Comparison of ENCODE assay signal across 16 cellular contexts in genomic region chr7:117312593-117312992, GRCh38. TPM values are rescaled to one million over a fixed set of nuclear protein-coding genes. Genes with fewer than 3 reads are reported as not detected.
DNase-seq lines count a peak whose midpoint lies in the region; ATAC-seq, FAIRE-seq and TF ChIP-seq lines count a peak whose summit lies in the region.
"Had no signal": no experiment of that assay in that cellular context is flagged by ENCODE, and none has a peak within 500 bp of the region (broad histone marks: within the 10 kb centered on the region; RNA-seq: fewer than 3 reads in every experiment).

No MANE protein-coding gene starts in this region.

- H4K20me1 ChIP-seq in OCI-LY1 (ENCODE audit: insufficient read depth, low read length) (no peaks in the 10 kb centered on the region), Karpas-422 (ENCODE audit: insufficient read depth, low read depth, low read length) (no peaks in the 10 kb centered on the region)

- H3K27me3 Mint-ChIP-seq in nephron (ENCODE audit: low read depth), result peaks cover 24% of the 10 kb centered on the region

- no peaks in the 10 kb centered on the region for H3K36me3 Mint-ChIP-seq in nephron (ENCODE audit: low read depth)
- H3K36me3 Mint-ChIP-seq: CD14-positive monocyte had no signal

- H3K27ac Mint-ChIP-seq in nephron, result no peak overlapping the region
- H3K27ac Mint-ChIP-seq: CD14-positive monocyte had no signal

- no peaks in the 10 kb centered on the region for H3K4me1 Mint-ChIP-seq in nephron
- H3K4me1 Mint-ChIP-seq: CD14-positive monocyte had no signal

- H3K79me2 ChIP-seq in OCI-LY1 (ENCODE audit: insufficient read depth, low read length), result no peaks in the 10 kb centered on the region
- no peaks in the 10 kb centered on the region for H3K79me2 ChIP-seq in Karpas-422 (ENCODE audit: low read length)

- no peak for ATAC-seq in HG03457 (IDR thresholded peaks at IDR 0.05; ENCODE audit: unreplicated experiment)
- ATAC-seq: heart right ventricle had no signal

- H3K27me3 ChIP-seq in OCI-LY1 (ENCODE audit: insufficient read depth, low read length), result no peaks in the 10 kb centered on the region
- peaks cover 3% of the 10 kb centered on the region for H3K27me3 ChIP-seq in bronchial epithelial cell (ENCODE audit: control insufficient read depth, insufficient read depth, low read length)
- no peaks in the 10 kb centered on the region for H3K27me3 ChIP-seq in Karpas-422 (ENCODE audit: low read length)
- H3K27me3 ChIP-seq in vagina, result no peaks in the 10 kb centered on the region
- H3K27me3 ChIP-seq: SJSA1, thyroid gland had no signal

- no peaks in the 10 kb centered on the region for H3K36me3 ChIP-seq in OCI-LY1 (ENCODE audit: insufficient read depth, low read length)
- H3K36me3 ChIP-seq in bronchial epithelial cell (ENCODE audit: control insufficient read depth, insufficient read depth, low read length), result no peaks in the 10 kb centered on the region
- no peaks in the 10 kb centered on the region for H3K36me3 ChIP-seq in Karpas-422 (ENCODE audit: insufficient read depth, low read length)
- no peaks in the 10 kb centered on the region for H3K36me3 ChIP-seq in vagina
- H3K36me3 ChIP-seq: heart right ventricle, SJSA1, thyroid gland had no signal

- H3K9me2 ChIP-seq in OCI-LY1 (ENCODE audit: low read depth, low read length) (no peaks in the 10 kb centered on the region), Karpas-422 (replicated peaks; ENCODE audit: insufficient read depth, low read length) (no peaks in the 10 kb centered on the region)

- no peak overlapping the region for H3K4me3 ChIP-seq in OCI-LY1 (ENCODE audit: low read depth, low read length, poor library complexity, severe bottlenecking)
- no peak overlapping the region for H3K4me3 ChIP-seq in bronchial epithelial cell (ENCODE audit: low read depth, low read length)
- no peak overlapping the region for H3K4me3 ChIP-seq in Karpas-422 (ENCODE audit: low read length)
- H3K4me3 ChIP-seq in vagina, result no peak overlapping the region
- H3K4me3 ChIP-seq: heart right ventricle, SJSA1, thyroid gland had no signal

- H3K9ac ChIP-seq in OCI-LY1 (ENCODE audit: low read length), result no peak overlapping the region
- H3K9ac ChIP-seq in Karpas-422 (ENCODE audit: low read length), result no peak overlapping the region

- H3K4me1 ChIP-seq in OCI-LY1 (ENCODE audit: insufficient read depth, low read length, severe bottlenecking), result no peaks in the 10 kb centered on the region
- H3K4me1 ChIP-seq in Karpas-422 (ENCODE audit: low read length), result no peaks in the 10 kb centered on the region
- no peaks in the 10 kb centered on the region for H3K4me1 ChIP-seq in vagina
- H3K4me1 ChIP-seq: heart right ventricle, SJSA1, thyroid gland had no signal

- TF ChIP-seq POLR2A in vagina (IDR thresholded peaks at IDR 0.05), result no peak

- DNase-seq in bronchial epithelial cell (ENCODE audit: low read depth) (no peak), Karpas-422 (no peak), DMS79 (lab: John Stamatoyannopoulos, UW) (no peak), vagina (ENCODE audit: extremely low spot score in 2 of 2) (no peak)
- DNase-seq: activated CD8-positive, alpha-beta memory T cell treated with anti-CD3 and anti-CD28 coated beads for 24 hours; activated gamma-delta T cell; heart right ventricle; NCI-H1417; NCI-H510A treated with DMSO at 0.1 percent for 48 hours; thyroid gland had no signal

- H3F3A ChIP-seq in OCI-LY1 (ENCODE audit: insufficient read depth, low read length), result no peaks in the 10 kb centered on the region

- H3K4me3 Mint-ChIP-seq in nephron, result no peak overlapping the region
- H3K4me3 Mint-ChIP-seq: CD14-positive monocyte had no signal

- intact Hi-C loops in vagina (cut with DNase I), result no loop called here

- no peak for FAIRE-seq in bronchial epithelial cell (lab: Jason Lieb, UNC)

- TF ChIP-seq CTCF in C4-2B (conservative IDR thresholded peaks at IDR 0.05), result peak; percentile 64
- peak; percentile 35; the same call in 1 of the 2 replicates for TF ChIP-seq CTCF in OCI-LY1 (IDR thresholded peaks at IDR 0.05; ENCODE audit: low read length)
- peak; percentile 2 for TF ChIP-seq CTCF in bronchial epithelial cell (IDR thresholded peaks at IDR 0.05; ENCODE audit: insufficient read depth, low read length, severe bottlenecking)
- TF ChIP-seq CTCF in nephron (IDR thresholded peaks at IDR 0.05; ENCODE audit: unreplicated experiment in 3 of 3), result peak in 2 of 3 experiments; percentile 32 to 46
- TF ChIP-seq CTCF in vagina (IDR thresholded peaks at IDR 0.05), result no peak

- H3K27ac ChIP-seq in C4-2B (no peak overlapping the region), OCI-LY1 (ENCODE audit: low read depth, low read length, poor library complexity, severe bottlenecking) (no peak overlapping the region), Karpas-422 (ENCODE audit: low read length) (no peak overlapping the region), vagina (no peak overlapping the region)
- H3K27ac ChIP-seq: heart right ventricle, SJSA1, thyroid gland had no signal

- H3K9me3 Mint-ChIP-seq in nephron, result no peaks in the 10 kb centered on the region
- H3K9me3 Mint-ChIP-seq: CD14-positive monocyte had no signal

- H3K4me2 ChIP-seq in OCI-LY1 (ENCODE audit: low read length) (no peak overlapping the region), Karpas-422 (ENCODE audit: low read depth, low read length, poor library complexity, severe bottlenecking) (no peak overlapping the region)

- no peaks in the 10 kb centered on the region for H3K9me3 ChIP-seq in OCI-LY1 (ENCODE audit: low read length)
- H3K9me3 ChIP-seq in Karpas-422 (ENCODE audit: low read length), result no peaks in the 10 kb centered on the region
- no peaks in the 10 kb centered on the region for H3K9me3 ChIP-seq in vagina
- H3K9me3 ChIP-seq: heart right ventricle, SJSA1, thyroid gland had no signal

- H2AFZ ChIP-seq in OCI-LY1 (ENCODE audit: low read length) (no peak overlapping the region), Karpas-422 (ENCODE audit: low read length) (no peak overlapping the region)

RNA-seq across cellular contexts. Expression of gene WNT2, which starts 10.3 kb away (rescaled TPM):
- total RNA-seq in bronchial epithelial cell, result under 0.01 TPM in 1 of 2 replicates, not detected in the other
- total RNA-seq in Karpas-422 (2014; rRNA removed; shearing (Covaris generic); ENCODE audit: low replicate concordance), result not detected in 2 replicates
- not detected for total RNA-seq in vagina

Comparison
In these comparisons a context has a peak if more than half of its experiments do, and no peak if none do; other contexts are left out.
1. CTCF ChIP-seq: peak in C4-2B (single experiment), OCI-LY1 (single experiment), bronchial epithelial cell (single experiment) and nephron (2 of 3); none in vagina (0 of 3).